In the genomic region with DNA sequence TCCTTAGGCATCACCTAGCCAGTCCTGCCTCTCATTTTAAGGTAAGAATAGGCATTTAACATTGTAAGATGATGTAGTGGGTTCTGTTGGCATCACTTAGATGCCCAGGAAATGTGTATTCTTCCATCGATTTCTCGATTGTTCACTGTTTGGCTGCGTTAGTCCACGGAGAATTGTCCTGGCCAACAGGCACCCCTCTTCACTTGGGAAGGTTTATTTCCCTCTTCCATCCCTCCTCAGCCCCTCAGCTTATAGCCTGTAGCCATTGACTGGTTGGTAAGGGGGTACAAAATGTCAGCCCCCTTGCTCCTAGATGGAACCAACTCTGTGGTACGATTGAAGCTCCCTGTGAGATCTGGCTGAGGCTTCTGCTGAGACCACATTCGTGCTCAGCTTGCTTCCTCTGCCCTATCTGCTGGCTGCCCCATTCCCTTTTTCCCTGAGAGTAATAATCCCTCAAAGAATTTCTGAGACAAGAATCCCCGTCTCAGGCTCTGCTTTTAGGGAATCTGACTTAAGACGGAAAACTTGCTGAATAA, we compare ENCODE assay signal across 7 cellular contexts. TPM values are rescaled to one million over a fixed set of nuclear protein-coding genes. Genes with fewer than 3 reads are reported as not detected.
DNase-seq lines count a peak whose midpoint lies in the region; ATAC-seq and TF ChIP-seq lines count a peak whose summit lies in the region.

No MANE protein-coding gene starts in this region.

- no peaks in the 10 kb centered on the region for H3K9me2 ChIP-seq in MM.1S (replicated peaks; ENCODE audit: insufficient read depth, low read length)

- H3K27ac ChIP-seq in MM.1S (ENCODE audit: low read length): no peak overlapping the region

- H2AFZ ChIP-seq in MM.1S (ENCODE audit: low read length): peak overlapping the region; percentile 70

- ATAC-seq in GM19438 (IDR thresholded peaks at IDR 0.05; ENCODE audit: low read depth, unreplicated experiment) (peak; percentile 25), natural killer cell (no peak), esophagus mucosa (no peak)
- peak; percentile 5 for ATAC-seq in effector memory CD8-positive, alpha-beta T cell (replicated peaks)

- intact Hi-C loops in natural killer cell (cut with micrococcal nuclease): loop anchor here (1.0 kb wide), 2 partner anchors 45 to 72 kb away; a partner anchor contains a TSS

- no peaks in the 10 kb centered on the region for H3F3A ChIP-seq in MM.1S (ENCODE audit: insufficient read depth, low read length)

- H3K4me1 Mint-ChIP-seq in effector memory CD8-positive, alpha-beta T cell (ENCODE audit: low read depth in 2 of 2): peaks cover 15 to 19% of the 10 kb centered on the region in 2 donors
- peaks cover 29 to 32% of the 10 kb centered on the region in 2 donors for H3K4me1 Mint-ChIP-seq in natural killer cell

- H3K9ac ChIP-seq in MM.1S (ENCODE audit: low read length): peak overlapping the region; percentile 52; the same call in 1 of the 2 replicates

- H3K4me2 ChIP-seq in MM.1S (ENCODE audit: low read depth, low read length): peak overlapping the region; percentile 74

- H3K79me2 ChIP-seq in MM.1S (ENCODE audit: low read length): peaks cover 11% of the 10 kb centered on the region

- H3K27ac Mint-ChIP-seq in effector memory CD8-positive, alpha-beta T cell: peak overlapping the region; percentile 83 to 94
- H3K27ac Mint-ChIP-seq in natural killer cell: peak overlapping the region; percentile 84 to 89

- no peaks in the 10 kb centered on the region for H3K4me1 ChIP-seq in MM.1S (ENCODE audit: low read length)

- H3K9me3 ChIP-seq in MM.1S (replicated peaks; ENCODE audit: insufficient read depth, low read length): no peaks in the 10 kb centered on the region

- peak overlapping the region; percentile 81 for H3K4me3 ChIP-seq in MM.1S (ENCODE audit: low read length)

- peak overlapping the region; percentile 89 to 92 for H3K4me3 Mint-ChIP-seq in effector memory CD8-positive, alpha-beta T cell
- H3K4me3 Mint-ChIP-seq in natural killer cell: peak overlapping the region; percentile 92

- H3K27me3 ChIP-seq in MM.1S (replicated peaks; ENCODE audit: insufficient read depth, low read length): no peaks in the 10 kb centered on the region

- TF ChIP-seq CTCF in MM.1S (IDR thresholded peaks at IDR 0.05; ENCODE audit: low read length) (no peak), natural killer cell (IDR thresholded peaks at IDR 0.05) (no peak)

- peaks cover 4% of the 10 kb centered on the region for H3K36me3 Mint-ChIP-seq in effector memory CD8-positive, alpha-beta T cell (ENCODE audit: insufficient read depth)
- H3K36me3 Mint-ChIP-seq in natural killer cell: no peaks in the 10 kb centered on the region

- H3K36me3 ChIP-seq in MM.1S (replicated peaks; ENCODE audit: insufficient read depth, low read length): no peaks in the 10 kb centered on the region

- no peaks in the 10 kb centered on the region for H3K27me3 Mint-ChIP-seq in effector memory CD8-positive, alpha-beta T cell
- H3K27me3 Mint-ChIP-seq in natural killer cell (ENCODE audit: low read depth in 2 of 2): no peaks in the 10 kb centered on the region

- H3K9me3 Mint-ChIP-seq in effector memory CD8-positive, alpha-beta T cell: no peaks in the 10 kb centered on the region
- no peaks in the 10 kb centered on the region for H3K9me3 Mint-ChIP-seq in natural killer cell

- DNase-seq in MM.1S (no peak), natural killer cell (no peak), putamen (ENCODE audit: low spot score) (no peak), dedifferentiated amniotic fluid mesenchymal stem cell (ENCODE audit: extremely low spot score) (no peak)
- no peak for DNase-seq in effector memory CD8-positive, alpha-beta T cell

- H4K20me1 ChIP-seq in MM.1S (ENCODE audit: insufficient read depth, low read length): no peaks in the 10 kb centered on the region

RNA-seq across cellular contexts. Expression of a gene that starts 43.4 kb away (rescaled TPM):
- total RNA-seq in natural killer cell (10 to 100 TPM; 22.6 to 39.1 (median 34.5) TPM), esophagus mucosa (10.7 TPM)

RNA-seq across cellular contexts. Expression of a gene that starts 45.3 kb away (rescaled TPM):
- total RNA-seq in natural killer cell: 1 to 10 TPM; 1.1 to 1.3 (median 1.1) TPM
- total RNA-seq in esophagus mucosa: 1.00 TPM

Comparison
In these comparisons a context has a peak if more than half of its experiments do, and no peak if none do; other contexts are left out.
1. ATAC-seq: peak in GM19438 (single experiment) and effector memory CD8-positive, alpha-beta T cell (single experiment); none in natural killer cell (0 of 3) and esophagus mucosa (single experiment).